ENCODE assay signal across 31 cellular contexts in the genomic region with DNA sequence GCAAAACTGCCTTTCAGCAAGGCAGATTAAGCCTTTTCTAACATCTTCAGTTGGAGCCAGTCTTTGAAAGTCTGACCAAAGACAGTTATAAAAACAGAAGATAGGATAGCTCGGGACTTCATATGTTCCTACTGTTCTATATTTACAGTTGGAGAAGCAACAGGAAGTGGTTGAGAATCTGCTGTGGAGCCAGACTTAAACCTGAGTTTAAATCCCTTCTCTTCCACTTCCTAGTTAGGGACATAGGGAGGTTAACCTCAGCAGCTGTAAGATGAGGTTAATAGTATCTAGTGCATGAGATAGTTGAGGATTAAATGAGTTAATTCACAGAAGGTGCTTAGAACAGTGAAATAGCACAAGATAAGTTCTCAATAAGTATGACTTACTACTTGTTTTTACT.
A peak's percentile ranks its signal among the peaks of the same experiment; 100 is the strongest.
DNase-seq lines count a peak whose midpoint lies in the region; ATAC-seq and TF ChIP-seq lines count a peak whose summit lies in the region.
"Had no signal": no experiment of that assay in that cellular context is flagged by ENCODE, and none has a peak within 500 bp of the region (broad histone marks: within the 10 kb centered on the region; RNA-seq: fewer than 3 reads in every experiment).

No MANE protein-coding gene starts in this region.

- peaks cover 4% of the 10 kb centered on the region for H3K9me3 Mint-ChIP-seq in T-helper 2 cell treated with Interferon-gamma antibody and Interleukin-4, amounts not matched to agents 5 μg/mL and 100 μg/mL, for 36 hours
- no peaks in the 10 kb centered on the region for H3K9me3 Mint-ChIP-seq in GM23338
- H3K9me3 Mint-ChIP-seq: CD8-positive, alpha-beta T cell; T-helper 1 cell treated with Interleukin-12 subunit alpha and Interleukin-12 subunit beta and Interleukin-4 antibody, amounts not matched to agents 30 μg/mL and 1 μg/mL, for 36 hours had no signal

- H3K27me3 Mint-ChIP-seq in T-helper 2 cell treated with Interferon-gamma antibody and Interleukin-4, amounts not matched to agents 5 μg/mL and 100 μg/mL, for 36 hours (ENCODE audit: low read depth), result peaks cover 22% of the 10 kb centered on the region
- peaks cover 6% of the 10 kb centered on the region for H3K27me3 Mint-ChIP-seq in GM23338 (ENCODE audit: insufficient read depth, low read depth, poor library complexity)
- H3K27me3 Mint-ChIP-seq: activated CD4-positive, alpha-beta memory T cell treated with anti-CD3 and anti-CD28 coated beads, Interleukin-2, amount 10 ng/mL, durations not matched to agents 7 days and 5 days had no signal

- no peak for TF ChIP-seq POLR2A in esophagus muscularis mucosa (IDR thresholded peaks at IDR 0.05; ENCODE audit: low read depth)

- ATAC-seq in GM23338 (no peak), HG03378 (IDR thresholded peaks at IDR 0.05; ENCODE audit: unreplicated experiment) (no peak)
- ATAC-seq: lower lobe of right lung, right lobe of liver, SK-N-SH treated with all-trans-retinoic acid at 6 μM for 48 hours had no signal

- DNase-seq in T-helper 2 cell treated with Interferon-gamma antibody and Interleukin-4, amounts not matched to agents 5 μg/mL and 100 μg/mL, for 36 hours (ENCODE audit: low spot score), result no peak
- DNase-seq in T-helper 2 cell (no peak), GM23338 (ENCODE audit: low spot score) (no peak), OCI-M1 (lab: John Stamatoyannopoulos, UW) (peak; percentile 16), iris pigment epithelial cell (ENCODE audit: low read depth) (peak; percentile 13), NCI-H2029 treated with DMSO at 0.1 percent for 48 hours (lab: John Stamatoyannopoulos, UW) (no peak), esophagus muscularis mucosa (ENCODE audit: extremely low spot score) (no peak)
- DNase-seq: activated CD4-positive, alpha-beta memory T cell treated with anti-CD3 and anti-CD28 coated beads, Interleukin-2, amount 10 ng/mL, durations not matched to agents 7 days and 5 days; activated effector memory CD4-positive, alpha-beta T cell treated with Interleukin-2 at 50 U/mL for 16 hours; brain microvascular endothelial cell; CD8-positive, alpha-beta T cell; foreskin melanocyte; HFFc6; IMR-90; lower lobe of right lung; MG63; midbrain; NCI-H1436; NCI-H2107; NCI-H774; nucleus accumbens; right lobe of liver; stimulated activated CD4-positive, alpha-beta T cell treated with anti-CD3 and anti-CD28 coated beads, Interleukin-4, amount 100 ng/mL, for 1 hour; stomach; tibial artery had no signal

- H3K27ac ChIP-seq in GM23338 (ENCODE audit: low read depth) (no peak overlapping the region), esophagus muscularis mucosa (replicated peaks in 1 of 4) (no peak overlapping the region)
- H3K27ac ChIP-seq: brain microvascular endothelial cell, lower lobe of right lung, right lobe of liver, stomach, tibial artery, vagina had no signal

- no peak for TF ChIP-seq EP300 in esophagus muscularis mucosa (IDR thresholded peaks at IDR 0.05)

- H3K79me2 ChIP-seq in GM23338 (replicated peaks; ENCODE audit: insufficient read depth), result no peaks in the 10 kb centered on the region

- no peak overlapping the region for H3K27ac Mint-ChIP-seq in T-helper 2 cell treated with Interferon-gamma antibody and Interleukin-4, amounts not matched to agents 5 μg/mL and 100 μg/mL, for 36 hours
- no peak overlapping the region for H3K27ac Mint-ChIP-seq in GM23338
- H3K27ac Mint-ChIP-seq: activated CD4-positive, alpha-beta memory T cell treated with anti-CD3 and anti-CD28 coated beads, Interleukin-2, amount 10 ng/mL, durations not matched to agents 7 days and 5 days; HFFc6; progenitor cell of endocrine pancreas had no signal

- H2AFZ ChIP-seq in GM23338, result no peak overlapping the region

- H3K4me2 ChIP-seq in GM23338, result peak overlapping the region; percentile 91; the same call in 1 of the 2 replicates

- H3F3A ChIP-seq in GM23338 (replicated peaks; ENCODE audit: low read depth), result no peaks in the 10 kb centered on the region

- no peak overlapping the region for H3K4me3 ChIP-seq in GM23338
- H3K4me3 ChIP-seq in esophagus muscularis mucosa, result no peak overlapping the region
- H3K4me3 ChIP-seq: lower lobe of right lung, right lobe of liver, stomach had no signal

- intact Hi-C loops in esophagus muscularis mucosa (cut with DNase I), result no loop called here

- TF ChIP-seq CTCF in GM23338 (conservative IDR thresholded peaks at IDR 0.05; ENCODE audit: low read depth in 2 of 2), result no peak
- no peak for TF ChIP-seq CTCF in esophagus muscularis mucosa (IDR thresholded peaks at IDR 0.05)

- H3K9me2 ChIP-seq in GM23338 (ENCODE audit: insufficient read depth), result no peaks in the 10 kb centered on the region

- no peaks in the 10 kb centered on the region for H3K27me3 ChIP-seq in GM23338 (ENCODE audit: insufficient read depth)
- H3K27me3 ChIP-seq in esophagus muscularis mucosa, result no peaks in the 10 kb centered on the region
- H3K27me3 ChIP-seq: brain microvascular endothelial cell, MG63, right lobe of liver, stomach, tibial artery, vagina had no signal

- WGBS in esophagus muscularis mucosa, result 48% methylated on average over 1 of the region's 1 CpG

- peaks cover 35% of the 10 kb centered on the region for H3K4me1 Mint-ChIP-seq in T-helper 2 cell treated with Interferon-gamma antibody and Interleukin-4, amounts not matched to agents 5 μg/mL and 100 μg/mL, for 36 hours (ENCODE audit: low read depth)
- H3K4me1 Mint-ChIP-seq in GM23338, result peaks cover 18% of the 10 kb centered on the region

- no peaks in the 10 kb centered on the region for H3K36me3 Mint-ChIP-seq in T-helper 2 cell treated with Interferon-gamma antibody and Interleukin-4, amounts not matched to agents 5 μg/mL and 100 μg/mL, for 36 hours (ENCODE audit: low read depth)
- H3K36me3 Mint-ChIP-seq in GM23338 (ENCODE audit: low read depth), result no peaks in the 10 kb centered on the region
- H3K36me3 Mint-ChIP-seq: CD8-positive, alpha-beta T cell; naive thymus-derived CD8-positive, alpha-beta T cell had no signal

- no peaks in the 10 kb centered on the region for H4K20me1 ChIP-seq in GM23338 (replicated peaks; ENCODE audit: insufficient read depth)

- H3K4me1 ChIP-seq in GM23338 (ENCODE audit: insufficient read depth) (peaks cover 10% of the 10 kb centered on the region), esophagus muscularis mucosa (peaks cover 11 to 20% (median 19%) of the 10 kb centered on the region in 4 donors)
- H3K4me1 ChIP-seq: right lobe of liver had no signal

- H3K9me3 ChIP-seq in esophagus muscularis mucosa, result no peaks in the 10 kb centered on the region
- H3K9me3 ChIP-seq: lower lobe of right lung, right lobe of liver, stomach, tibial artery, vagina had no signal

- peak overlapping the region; percentile 80 for H3K4me3 Mint-ChIP-seq in T-helper 2 cell treated with Interferon-gamma antibody and Interleukin-4, amounts not matched to agents 5 μg/mL and 100 μg/mL, for 36 hours
- no peak overlapping the region for H3K4me3 Mint-ChIP-seq in GM23338
- H3K4me3 Mint-ChIP-seq: HFFc6 had no signal

- H3K36me3 ChIP-seq in GM23338 (ENCODE audit: insufficient read depth), result no peaks in the 10 kb centered on the region
- no peaks in the 10 kb centered on the region for H3K36me3 ChIP-seq in esophagus muscularis mucosa
- H3K36me3 ChIP-seq: brain microvascular endothelial cell, lower lobe of right lung, MG63, right lobe of liver, stomach, tibial artery, vagina had no signal

TF ChIP-seq in GM23338, 12 proteins besides CTCF, POLR2A, EP300 and RAD21 (continues in another document):
- TF ChIP-seq STAT1 (IDR thresholded peaks at IDR 0.05; ENCODE audit: unreplicated experiment), result no peak

Comparison
In these comparisons a context has a peak if more than half of its experiments do, and no peak if none do; other contexts are left out.
1. DNase-seq: peak in OCI-M1 (single experiment) and iris pigment epithelial cell (single experiment); none in T-helper 2 cell treated with Interferon-gamma antibody and Interleukin-4, amounts not matched to agents 5 μg/mL and 100 μg/mL, for 36 hours (single experiment), T-helper 2 cell (0 of 5), GM23338 (single experiment), NCI-H2029 treated with DMSO at 0.1 percent for 48 hours (single experiment) and esophagus muscularis mucosa (single experiment).